In genomic region chr11:82718307-82718706, GRCh38 we compare ENCODE assay signal across 8 cellular contexts. TPM values are rescaled to one million over a fixed set of nuclear protein-coding genes. Genes with fewer than 3 reads are reported as not detected.
A peak's percentile ranks its signal among the peaks of the same experiment; 100 is the strongest.
DNase-seq lines count a peak whose midpoint lies in the region; ATAC-seq, FAIRE-seq and TF ChIP-seq lines count a peak whose summit lies in the region.

No MANE protein-coding gene starts in this region.

- peaks cover 9% of the 10 kb centered on the region; the same call in 1 of the 2 replicates for H3K4me1 ChIP-seq in BE2C
- peaks cover 6% of the 10 kb centered on the region for H3K4me1 ChIP-seq in endodermal cell (ENCODE audit: control insufficient read depth, insufficient read depth, low read length)
- no peaks in the 10 kb centered on the region for H3K4me1 ChIP-seq in mesenchymal stem cell (ENCODE audit: control insufficient read depth, insufficient read depth, low read depth, low read length)

- H4K91ac ChIP-seq in mesenchymal stem cell (ENCODE audit: low read length): no peak overlapping the region

- peaks cover 16% of the 10 kb centered on the region for H3K27me3 Mint-ChIP-seq in endodermal cell (ENCODE audit: insufficient read depth)

- H3K4me3 ChIP-seq in BE2C (ENCODE audit: low read depth, low read length): no peak overlapping the region
- no peak overlapping the region for H3K4me3 ChIP-seq in endodermal cell (ENCODE audit: low read length)
- no peak overlapping the region for H3K4me3 ChIP-seq in mesenchymal stem cell (ENCODE audit: insufficient read depth in 1 of 2, low read depth in 1 of 2, low read length in 2 of 2)

- no peak for ATAC-seq in HG03025 (IDR thresholded peaks at IDR 0.05; ENCODE audit: low FRiP score, unreplicated experiment)

- H3K27ac Mint-ChIP-seq in endodermal cell: no peak overlapping the region

- no peak overlapping the region for H3K4me3 Mint-ChIP-seq in endodermal cell

- H3K4me2 ChIP-seq in mesenchymal stem cell (ENCODE audit: low read length, poor library complexity, severe bottlenecking): no peak overlapping the region

- no peak overlapping the region for H2AFZ ChIP-seq in mesenchymal stem cell (ENCODE audit: low read depth, low read length)

- H2BK15ac ChIP-seq in mesenchymal stem cell (ENCODE audit: low read depth, poor library complexity, severe bottlenecking): no peak overlapping the region

- peak; percentile 86 for TF ChIP-seq CTCF in BE2C (IDR thresholded peaks at IDR 0.05; ENCODE audit: low read depth, low read length)
- TF ChIP-seq CTCF in endodermal cell (conservative IDR thresholded peaks at IDR 0.05): peak; percentile 90

- no peak overlapping the region for H2BK12ac ChIP-seq in mesenchymal stem cell (ENCODE audit: low read length in 2 of 2)

- H3K4me1 Mint-ChIP-seq in endodermal cell: peaks cover 2% of the 10 kb centered on the region

- no peak overlapping the region for H3K23ac ChIP-seq in mesenchymal stem cell (ENCODE audit: low read length in 2 of 2)

- no peak overlapping the region for H3K27ac ChIP-seq in endodermal cell (ENCODE audit: low read depth, low read length)
- H3K27ac ChIP-seq in mesenchymal stem cell (ENCODE audit: low read length, poor library complexity, severe bottlenecking): no peak overlapping the region

- DNase-seq in BE2C: peak; percentile 45
- DNase-seq in GM18507 (ENCODE audit: extremely low spot score, insufficient read length, low read depth): no peak
- peak; percentile 65 for DNase-seq in HTR-8/SVneo (ENCODE audit: insufficient read length, low spot score)
- DNase-seq in RPMI7951 (ENCODE audit: low read depth): peak; percentile 49
- peak; percentile 73 for DNase-seq in endodermal cell
- peak; percentile 49 for DNase-seq in mesenchymal stem cell
- no peak for DNase-seq in activated CD4-positive, CD25-positive, alpha-beta regulatory T cell (lab: John Stamatoyannopoulos, UW)

- H3K14ac ChIP-seq in mesenchymal stem cell (ENCODE audit: low read length in 2 of 2): no peak overlapping the region

- no peak overlapping the region for H3K18ac ChIP-seq in mesenchymal stem cell (ENCODE audit: low read depth in 1 of 2, low read length in 2 of 2)

- H3K9me3 Mint-ChIP-seq in endodermal cell: no peaks in the 10 kb centered on the region

- FAIRE-seq in GM18507 (lab: Jason Lieb, UNC): peak; percentile 58
- FAIRE-seq in HTR-8/SVneo (lab: Jason Lieb, UNC): peak; percentile 13

- no peaks in the 10 kb centered on the region for H3K36me3 Mint-ChIP-seq in endodermal cell (ENCODE audit: low read depth)

- H2BK120ac ChIP-seq in mesenchymal stem cell (ENCODE audit: low read depth, low read length): no peak overlapping the region

- no peak overlapping the region for H2AK5ac ChIP-seq in mesenchymal stem cell (ENCODE audit: low read length, severe bottlenecking)

- H3K79me1 ChIP-seq in mesenchymal stem cell (replicated peaks; ENCODE audit: low read length, poor library complexity, severe bottlenecking): no peaks in the 10 kb centered on the region

- H3K27me3 ChIP-seq in BE2C (no peaks in the 10 kb centered on the region), endodermal cell (ENCODE audit: control insufficient read depth, insufficient read depth, low read length, poor library complexity, severe bottlenecking) (no peaks in the 10 kb centered on the region), mesenchymal stem cell (ENCODE audit: control insufficient read depth in 1 of 2, insufficient read depth in 1 of 2, low read length in 2 of 2) (peaks cover 0 to 4% of the 10 kb centered on the region in 2 experiments)

- H3K9ac ChIP-seq in endodermal cell (ENCODE audit: extremely low read depth, low read length, poor library complexity, severe bottlenecking) (no peak overlapping the region), mesenchymal stem cell (ENCODE audit: low read length) (peak overlapping the region; percentile 50)

- H3K9me3 ChIP-seq in BE2C (no peaks in the 10 kb centered on the region), endodermal cell (ENCODE audit: control insufficient read depth, low read length) (no peaks in the 10 kb centered on the region), mesenchymal stem cell (ENCODE audit: control insufficient read depth, low read length) (no peaks in the 10 kb centered on the region)

- H3K36me3 ChIP-seq in BE2C (no peaks in the 10 kb centered on the region), endodermal cell (ENCODE audit: control insufficient read depth, insufficient read depth, low read length) (no peaks in the 10 kb centered on the region), mesenchymal stem cell (ENCODE audit: control insufficient read depth in 1 of 2, insufficient read depth in 2 of 2, low read depth in 1 of 2, low read length in 2 of 2) (no peaks in the 10 kb centered on the region)

- H4K8ac ChIP-seq in mesenchymal stem cell (ENCODE audit: low read length): no peak overlapping the region

- 14 to 33% methylated on average over 3 to 5 of the region's 5 CpGs for WGBS in endodermal cell (ENCODE audit: insufficient coverage in 1 of 2, insufficient read length in 1 of 2), 2 experiments
- WGBS in mesenchymal stem cell: 30% methylated on average over 5 of the region's 5 CpGs

- H3K4ac ChIP-seq in mesenchymal stem cell (ENCODE audit: low read depth in 1 of 2, low read length in 2 of 2): no peak overlapping the region

- H2BK5ac ChIP-seq in mesenchymal stem cell (ENCODE audit: low read depth, low read length, poor library complexity, severe bottlenecking): no peak overlapping the region

RNA-seq across cellular contexts. Expression of gene FAM181B, which starts 15.4 kb away (rescaled TPM):
- polyA plus RNA-seq in BE2C (2012; ENCODE audit: insufficient read depth, insufficient read length, low read depth): 4.1 TPM
- not detected in 2 replicates for total RNA-seq in RPMI7951 (2014; rRNA removed; shearing (Covaris generic))
- 1 to 10 TPM; 1.5 to 4.7 TPM for total RNA-seq in endodermal cell
- polyA plus RNA-seq in endodermal cell (2013, experiment 1 of 2): 7.8 TPM
- polyA plus RNA-seq in endodermal cell (2013, experiment 2 of 2): 7.0 TPM
- polyA plus RNA-seq in mesenchymal stem cell (2013, experiment 1 of 2): not detected
- polyA plus RNA-seq in mesenchymal stem cell (2013, experiment 2 of 2): not detected

Comparison
In these comparisons a context has a peak if more than half of its experiments do, and no peak if none do; other contexts are left out.
1. DNase-seq: peak in BE2C (single experiment), HTR-8/SVneo (single experiment), RPMI7951 (single experiment), endodermal cell (single experiment) and mesenchymal stem cell (single experiment); none in GM18507 (single experiment) and activated CD4-positive, CD25-positive, alpha-beta regulatory T cell (0 of 4).